ENCODE assay signal across 15 cellular contexts in genomic region chr2:20156051-20156730, GRCh38.
"Had no signal": no experiment of that assay in that cellular context is flagged by ENCODE, and none has a peak within 500 bp of the region (broad histone marks: within the 10 kb centered on the region; RNA-seq: fewer than 3 reads in every experiment).

No MANE protein-coding gene starts in this region.

- DNase-seq: effector CD8-positive, alpha-beta T cell; foreskin melanocyte; heart left ventricle; hypothalamus; kidney glomerular epithelial cell; natural killer cell; posterior cingulate gyrus; sigmoid colon; stimulated activated CD4-positive, alpha-beta T cell treated with anti-CD3 and anti-CD28 coated beads, Interleukin-2, amount 100 ng/mL, for 48 hours; stimulated activated naive CD4-positive, alpha-beta T cell treated with Interleukin-2 at 50 U/mL for 16 hours had no signal

- FAIRE-seq: islet of Langerhans, urothelium cell line had no signal

- H3K4me1 ChIP-seq: heart left ventricle, right atrium auricular region, sigmoid colon had no signal

- H3K4me3 ChIP-seq: coronary artery, heart left ventricle, right atrium auricular region, sigmoid colon, skin epidermis had no signal

- H3K9me3 ChIP-seq: heart left ventricle, sigmoid colon had no signal

- H3K27me3 ChIP-seq: right atrium auricular region, sigmoid colon had no signal

- H3K36me3 ChIP-seq: heart left ventricle, right atrium auricular region, sigmoid colon had no signal

- H3K27ac ChIP-seq: coronary artery, heart left ventricle, right atrium auricular region, sigmoid colon, skin epidermis had no signal
